Comparison of ENCODE assay signal across 16 cellular contexts in the genomic region with DNA sequence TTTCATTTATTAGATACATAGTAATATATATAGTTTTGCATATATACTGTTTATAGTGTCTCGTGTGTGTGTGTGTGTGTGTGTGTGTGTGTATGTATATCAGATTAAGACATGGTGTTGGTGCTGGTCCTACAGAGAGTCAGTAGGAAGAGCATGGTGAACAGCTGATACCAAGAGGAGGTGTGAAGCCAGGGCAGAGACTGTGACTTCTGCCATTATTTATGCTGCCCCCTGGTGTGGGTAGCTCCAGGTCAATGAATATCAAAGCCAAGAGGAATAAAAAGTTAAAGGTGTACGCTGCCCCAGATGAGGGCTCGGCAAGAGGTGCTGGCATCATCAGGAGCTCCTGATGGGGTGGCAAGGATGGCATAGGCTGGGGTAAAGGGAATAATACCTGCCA.
DNase-seq lines count a peak whose midpoint lies in the region; ATAC-seq and TF ChIP-seq lines count a peak whose summit lies in the region.
"Had no signal": no experiment of that assay in that cellular context is flagged by ENCODE, and none has a peak within 500 bp of the region (broad histone marks: within the 10 kb centered on the region; RNA-seq: fewer than 3 reads in every experiment).

No MANE protein-coding gene starts in this region.

- intact Hi-C loops in activated CD8-positive, alpha-beta T cell treated with anti-CD3 and anti-CD28 coated beads for 36 hours (cut with micrococcal nuclease), result no loop called here
- intact Hi-C loops in tibial artery (cut with DNase I; ENCODE audit: low total_unique reads), result no loop called here
- intact Hi-C loops in CD4-positive, alpha-beta memory T cell (cut with micrococcal nuclease), result loop anchor here (5.0 kb wide), 1 partner anchor 157 kb away; no protein-coding TSS in a partner anchor

- peaks cover 32% of the 10 kb centered on the region for H3K27me3 ChIP-seq in OCI-LY3 (ENCODE audit: low read depth, low read length)
- H3K27me3 ChIP-seq in tibial artery, result no peaks in the 10 kb centered on the region
- no peaks in the 10 kb centered on the region for H3K27me3 ChIP-seq in CD4-positive, alpha-beta memory T cell (ENCODE audit: insufficient read depth, low read length)

- no peak for ATAC-seq in activated CD8-positive, alpha-beta T cell treated with anti-CD3 and anti-CD28 coated beads for 36 hours
- ATAC-seq in activated CD8-positive, alpha-beta T cell treated with anti-CD3 and anti-CD28 coated beads, Interleukin-2, amount 10 ng/mL, durations not matched to agents 7 days and 5 days, result no peak
- ATAC-seq: stimulated activated naive CD8-positive, alpha-beta T cell treated with anti-CD3 and anti-CD28 coated beads, Interleukin-15, amount 100 ng/mL, for 72 hours; WTC11 had no signal

- POLR2A ChIA-PET in activated CD8-positive, alpha-beta T cell treated with anti-CD3 and anti-CD28 coated beads for 36 hours (lab: Charles Lee), result no interaction called here
- POLR2A ChIA-PET in activated CD8-positive, alpha-beta T cell treated with anti-CD3 and anti-CD28 coated beads, Interleukin-2, amount 10 ng/mL, durations not matched to agents 7 days and 5 days (lab: Charles Lee), result interaction anchor here (0.6 to 0.7 kb wide), 2 partner anchors 536 to 855 kb away, joined by 3 read pairs; no protein-coding TSS in a partner anchor
- POLR2A ChIA-PET in CD4-positive, alpha-beta memory T cell (lab: Charles Lee; ENCODE audit: partially characterized antibody), result no interaction called here

- CTCF ChIA-PET in activated CD8-positive, alpha-beta T cell treated with anti-CD3 and anti-CD28 coated beads for 36 hours (lab: Charles Lee), result interaction anchor here (1.5 to 2.0 kb wide), 2 partner anchors 12 to 156 kb away, joined by 6 read pairs; no protein-coding TSS in a partner anchor
- CTCF ChIA-PET in activated CD8-positive, alpha-beta T cell treated with anti-CD3 and anti-CD28 coated beads, Interleukin-2, amount 10 ng/mL, durations not matched to agents 7 days and 5 days (lab: Charles Lee), result interaction anchor here (1.4 kb wide), 1 partner anchor 47 kb away, joined by 4 read pairs; no protein-coding TSS in a partner anchor
- CTCF ChIA-PET in CD4-positive, alpha-beta memory T cell (lab: Charles Lee; ENCODE audit: partially characterized antibody), result interaction anchor here (1.0 to 2.1 kb wide), 6 partner anchors 9 to 893 kb away, joined by 3 to 13 read pairs (median 5); no protein-coding TSS in a partner anchor

- H3K4me3 ChIP-seq in OCI-LY3 (ENCODE audit: low read length) (no peak overlapping the region), fibroblast of mammary gland (ENCODE audit: control insufficient read depth, low read depth, low read length) (no peak overlapping the region), tibial artery (no peak overlapping the region)
- no peak overlapping the region for H3K4me3 ChIP-seq in CD4-positive, alpha-beta memory T cell (ENCODE audit: low read length in 2 of 2)

- H3K27ac ChIP-seq in OCI-LY3 (ENCODE audit: low read length), result no peak overlapping the region
- peak overlapping the region; percentile 50 to 56 for H3K27ac ChIP-seq in tibial artery
- H3K27ac ChIP-seq in CD4-positive, alpha-beta memory T cell (ENCODE audit: low read depth, low read length), result no peak overlapping the region

- H3K4me3 Mint-ChIP-seq in activated CD8-positive, alpha-beta T cell treated with anti-CD3 and anti-CD28 coated beads for 36 hours, result no peak overlapping the region
- no peak overlapping the region for H3K4me3 Mint-ChIP-seq in activated CD8-positive, alpha-beta T cell treated with anti-CD3 and anti-CD28 coated beads, Interleukin-2, amount 10 ng/mL, durations not matched to agents 7 days and 5 days
- no peak overlapping the region for H3K4me3 Mint-ChIP-seq in CD4-positive, alpha-beta memory T cell
- H3K4me3 Mint-ChIP-seq: stimulated activated naive CD8-positive, alpha-beta T cell treated with anti-CD3 and anti-CD28 coated beads, Interleukin-15, amount 100 ng/mL, for 72 hours; WTC11 had no signal

- H3K4me1 Mint-ChIP-seq in activated CD8-positive, alpha-beta T cell treated with anti-CD3 and anti-CD28 coated beads for 36 hours (ENCODE audit: low read depth), result no peaks in the 10 kb centered on the region
- H3K4me1 Mint-ChIP-seq in activated CD8-positive, alpha-beta T cell treated with anti-CD3 and anti-CD28 coated beads, Interleukin-2, amount 10 ng/mL, durations not matched to agents 7 days and 5 days (ENCODE audit: low read depth), result no peaks in the 10 kb centered on the region
- no peaks in the 10 kb centered on the region for H3K4me1 Mint-ChIP-seq in CD4-positive, alpha-beta memory T cell
- H3K4me1 Mint-ChIP-seq: stimulated activated naive CD8-positive, alpha-beta T cell treated with anti-CD3 and anti-CD28 coated beads, Interleukin-15, amount 100 ng/mL, for 72 hours had no signal

- no peak overlapping the region for H3K4me2 ChIP-seq in OCI-LY3 (ENCODE audit: low read length)

- H3K9ac ChIP-seq in OCI-LY3 (ENCODE audit: low read length), result no peak overlapping the region

- no peaks in the 10 kb centered on the region for H3K4me1 ChIP-seq in OCI-LY3 (ENCODE audit: low read length)
- H3K4me1 ChIP-seq in tibial artery, result peaks cover 0 to 32% (median 16%) of the 10 kb centered on the region in 4 donors
- no peaks in the 10 kb centered on the region for H3K4me1 ChIP-seq in CD4-positive, alpha-beta memory T cell (ENCODE audit: insufficient read depth, low read length)

- H3K9me3 Mint-ChIP-seq in activated CD8-positive, alpha-beta T cell treated with anti-CD3 and anti-CD28 coated beads for 36 hours, result no peaks in the 10 kb centered on the region
- H3K9me3 Mint-ChIP-seq in activated CD8-positive, alpha-beta T cell treated with anti-CD3 and anti-CD28 coated beads, Interleukin-2, amount 10 ng/mL, durations not matched to agents 7 days and 5 days (ENCODE audit: insufficient read depth), result no peaks in the 10 kb centered on the region
- no peaks in the 10 kb centered on the region for H3K9me3 Mint-ChIP-seq in CD4-positive, alpha-beta memory T cell
- H3K9me3 Mint-ChIP-seq: stimulated activated naive CD8-positive, alpha-beta T cell treated with anti-CD3 and anti-CD28 coated beads, Interleukin-15, amount 100 ng/mL, for 72 hours; WTC11 had no signal

- TF ChIP-seq CTCF in activated CD8-positive, alpha-beta T cell treated with anti-CD3 and anti-CD28 coated beads for 36 hours (IDR thresholded peaks at IDR 0.05), result no peak
- TF ChIP-seq CTCF in OCI-LY3 (IDR thresholded peaks at IDR 0.05; ENCODE audit: low read depth, low read length) (peak; percentile 17; the same call in 1 of the 2 replicates), fibroblast of mammary gland (conservative IDR thresholded peaks at IDR 0.05; ENCODE audit: control insufficient read depth, insufficient read depth, low read depth, low read length) (peak; percentile 17), tibial artery (IDR thresholded peaks at IDR 0.05) (no peak)

- peak; percentile 4 for DNase-seq in activated CD8-positive, alpha-beta T cell treated with anti-CD3 and anti-CD28 coated beads for 36 hours
- no peak for DNase-seq in activated CD8-positive, alpha-beta T cell treated with anti-CD3 and anti-CD28 coated beads, Interleukin-2, amount 10 ng/mL, durations not matched to agents 7 days and 5 days
- DNase-seq in fibroblast of mammary gland (ENCODE audit: low read depth) (no peak), tibial artery (no peak), NCI-H69 (lab: John Stamatoyannopoulos, UW) (no peak), NOMO-1 treated with dmso at 0.1 percent for 144 hours (lab: John Stamatoyannopoulos, UW; ENCODE audit: unreplicated experiment) (no peak)
- no peak for DNase-seq in CD4-positive, alpha-beta memory T cell
- DNase-seq: activated effector memory CD4-positive, alpha-beta T cell treated with Interleukin-2 at 50 U/mL for 16 hours; amygdala; Calu3; cerebellar nuclear complex; NCI-H1694 treated with DMSO at 0.1 percent for 48 hours; NCI-H510A treated with DMSO at 0.1 percent for 48 hours; stimulated activated naive CD8-positive, alpha-beta T cell treated with anti-CD3 and anti-CD28 coated beads, Interleukin-15, amount 100 ng/mL, for 72 hours had no signal

- H3K9me3 ChIP-seq in OCI-LY3 (ENCODE audit: insufficient read depth, low read length) (no peaks in the 10 kb centered on the region), tibial artery (no peaks in the 10 kb centered on the region)
- no peaks in the 10 kb centered on the region for H3K9me3 ChIP-seq in CD4-positive, alpha-beta memory T cell (ENCODE audit: control insufficient read depth in 1 of 2, low read length in 2 of 2)

- H3K79me2 ChIP-seq in OCI-LY3 (ENCODE audit: low read length), result no peaks in the 10 kb centered on the region

- H3K27me3 Mint-ChIP-seq in activated CD8-positive, alpha-beta T cell treated with anti-CD3 and anti-CD28 coated beads for 36 hours, result peaks cover 9% of the 10 kb centered on the region
- peaks cover 8% of the 10 kb centered on the region for H3K27me3 Mint-ChIP-seq in activated CD8-positive, alpha-beta T cell treated with anti-CD3 and anti-CD28 coated beads, Interleukin-2, amount 10 ng/mL, durations not matched to agents 7 days and 5 days (ENCODE audit: low read depth)
- peaks cover 6 to 11% of the 10 kb centered on the region in 2 donors for H3K27me3 Mint-ChIP-seq in CD4-positive, alpha-beta memory T cell

- no peak overlapping the region for H3K27ac Mint-ChIP-seq in activated CD8-positive, alpha-beta T cell treated with anti-CD3 and anti-CD28 coated beads for 36 hours
- H3K27ac Mint-ChIP-seq in activated CD8-positive, alpha-beta T cell treated with anti-CD3 and anti-CD28 coated beads, Interleukin-2, amount 10 ng/mL, durations not matched to agents 7 days and 5 days, result no peak overlapping the region
- no peak overlapping the region for H3K27ac Mint-ChIP-seq in CD4-positive, alpha-beta memory T cell
- H3K27ac Mint-ChIP-seq: stimulated activated naive CD8-positive, alpha-beta T cell treated with anti-CD3 and anti-CD28 coated beads, Interleukin-15, amount 100 ng/mL, for 72 hours; WTC11 had no signal

- H4K20me1 ChIP-seq in OCI-LY3 (ENCODE audit: insufficient read depth, low read length), result no peaks in the 10 kb centered on the region

- no peaks in the 10 kb centered on the region for H3K36me3 ChIP-seq in OCI-LY3 (replicated peaks; ENCODE audit: low read depth, low read length)
- H3K36me3 ChIP-seq in tibial artery, result no peaks in the 10 kb centered on the region
- H3K36me3 ChIP-seq in CD4-positive, alpha-beta memory T cell (ENCODE audit: insufficient read depth, low read length), result no peaks in the 10 kb centered on the region

- no peaks in the 10 kb centered on the region for H3K36me3 Mint-ChIP-seq in activated CD8-positive, alpha-beta T cell treated with anti-CD3 and anti-CD28 coated beads for 36 hours (ENCODE audit: low read depth)
- H3K36me3 Mint-ChIP-seq in activated CD8-positive, alpha-beta T cell treated with anti-CD3 and anti-CD28 coated beads, Interleukin-2, amount 10 ng/mL, durations not matched to agents 7 days and 5 days (ENCODE audit: low read depth), result no peaks in the 10 kb centered on the region
- no peaks in the 10 kb centered on the region for H3K36me3 Mint-ChIP-seq in CD4-positive, alpha-beta memory T cell
- H3K36me3 Mint-ChIP-seq: WTC11 had no signal

- H2AFZ ChIP-seq in OCI-LY3 (ENCODE audit: low read depth, low read length), result no peak overlapping the region

Comparison
In these comparisons a context has a peak if more than half of its experiments do, and no peak if none do; other contexts are left out.
1. CTCF ChIP-seq: peak in OCI-LY3 (single experiment) and fibroblast of mammary gland (single experiment); none in activated CD8-positive, alpha-beta T cell treated with anti-CD3 and anti-CD28 coated beads for 36 hours (single experiment) and tibial artery (0 of 2).
2. H3K27ac ChIP-seq: peak in tibial artery (2 of 2); none in OCI-LY3 (single experiment) and CD4-positive, alpha-beta memory T cell (single experiment).